In the genomic region with DNA sequence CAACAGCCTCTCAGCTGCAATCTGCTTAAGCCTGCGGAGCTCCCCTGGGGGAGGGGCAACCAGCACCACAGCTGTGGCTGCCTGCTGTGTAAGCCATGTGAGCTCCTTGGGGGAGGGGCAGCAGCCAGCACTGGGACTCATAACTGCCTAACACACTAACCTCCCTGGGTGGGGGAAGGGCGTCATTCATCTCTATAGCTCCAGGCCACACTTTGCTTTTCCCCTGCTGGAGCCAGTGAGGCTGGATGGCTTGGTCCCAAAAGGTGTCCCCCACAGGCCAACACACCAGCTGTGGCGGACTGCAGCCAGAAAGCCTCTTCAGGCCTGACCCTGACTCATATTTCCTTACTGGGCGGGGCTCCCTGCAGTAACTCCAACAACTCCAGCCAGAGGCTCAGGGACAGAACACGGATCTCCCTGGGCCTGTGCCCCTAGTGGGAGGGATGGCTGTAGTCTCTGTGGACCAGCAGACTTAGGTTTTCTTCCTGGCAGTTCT, we compare ENCODE assay signal across 8 cellular contexts.
DNase-seq lines count a peak whose midpoint lies in the region; ATAC-seq and TF ChIP-seq lines count a peak whose summit lies in the region.

No MANE protein-coding gene starts in this region.

- H3K27me3 Mint-ChIP-seq in MCF 10A (ENCODE audit: insufficient read depth, unreplicated experiment) = no peaks in the 10 kb centered on the region
- peaks cover 3% of the 10 kb centered on the region for H3K27me3 Mint-ChIP-seq in activated CD8-positive, alpha-beta memory T cell treated with anti-CD3 and anti-CD28 coated beads, Interleukin-2, amount 10 ng/mL, durations not matched to agents 7 days and 5 days

- H3K4me2 ChIP-seq in mammary epithelial cell (ENCODE audit: insufficient read depth, low read depth, low read length) = no peak overlapping the region

- dilution Hi-C loops in mammary epithelial cell (cut with HindIII; ENCODE audit: low sequenced_read_pairs) = no loop called here

- no peak overlapping the region for H3K4me3 Mint-ChIP-seq in MCF 10A (ENCODE audit: unreplicated experiment)
- H3K4me3 Mint-ChIP-seq in activated CD8-positive, alpha-beta memory T cell treated with anti-CD3 and anti-CD28 coated beads, Interleukin-2, amount 10 ng/mL, durations not matched to agents 7 days and 5 days = no peak overlapping the region

- no peak overlapping the region for H2AFZ ChIP-seq in mammary epithelial cell (ENCODE audit: low read depth, low read length)

- H3K9me3 ChIP-seq in mammary epithelial cell (replicated peaks; ENCODE audit: insufficient read depth, low read length) (no peaks in the 10 kb centered on the region), left ventricle myocardium inferior (replicated peaks) (no peaks in the 10 kb centered on the region)

- in situ Hi-C loops in mammary epithelial cell (cut with MboI; ENCODE audit: low sequenced_read_pairs in 2 of 2) = no loop called here

- H3K27ac Mint-ChIP-seq in MCF 10A (ENCODE audit: low read depth, unreplicated experiment) = no peak overlapping the region
- H3K27ac Mint-ChIP-seq in activated CD8-positive, alpha-beta memory T cell treated with anti-CD3 and anti-CD28 coated beads, Interleukin-2, amount 10 ng/mL, durations not matched to agents 7 days and 5 days = no peak overlapping the region

- ATAC-seq in HG03280 (IDR thresholded peaks at IDR 0.05; ENCODE audit: unreplicated experiment) = peak; percentile 46
- ATAC-seq in activated CD8-positive, alpha-beta memory T cell treated with anti-CD3 and anti-CD28 coated beads, Interleukin-2, amount 10 ng/mL, durations not matched to agents 7 days and 5 days = no peak

- no peaks in the 10 kb centered on the region for H3K27me3 ChIP-seq in mammary epithelial cell (ENCODE audit: insufficient read depth, low read length)
- no peaks in the 10 kb centered on the region for H3K27me3 ChIP-seq in left ventricle myocardium inferior (ENCODE audit: low read depth)

- BruUV-seq in MCF 10A (replicated peaks; lab: Mats Ljungman, UMichigan) (no TSS peak), mammary epithelial cell (replicated peaks; lab: Mats Ljungman, UMichigan) (no TSS peak)

- CTCF ChIA-PET in MCF 10A (lab: Yijun Ruan, JAX) = interaction anchor here (0.7 kb wide), 1 partner anchor 127 kb away, joined by 3 read pairs; no protein-coding TSS in a partner anchor
- CTCF ChIA-PET in mammary epithelial cell (lab: Charles Lee; ENCODE audit: low non-redundant PET) = no interaction called here
- CTCF ChIA-PET in activated CD8-positive, alpha-beta memory T cell treated with anti-CD3 and anti-CD28 coated beads, Interleukin-2, amount 10 ng/mL, durations not matched to agents 7 days and 5 days (lab: Charles Lee) = no interaction called here

- intact Hi-C loops in MCF 10A (cut with micrococcal nuclease) = no loop called here
- intact Hi-C loops in mammary epithelial cell (cut with micrococcal nuclease) = no loop called here
- intact Hi-C loops in left ventricle myocardium inferior (cut with micrococcal nuclease) = no loop called here

- no peaks in the 10 kb centered on the region for H3K36me3 ChIP-seq in mammary epithelial cell (ENCODE audit: insufficient read depth, low read length)
- no peaks in the 10 kb centered on the region for H3K36me3 ChIP-seq in left ventricle myocardium inferior

- TF ChIP-seq CTCF in MCF 10A (IDR thresholded peaks at IDR 0.05; ENCODE audit: unreplicated experiment) = no peak
- no peak for TF ChIP-seq CTCF in mammary epithelial cell (conservative IDR thresholded peaks at IDR 0.05 in 1 of 2, IDR thresholded peaks at IDR 0.05 in 1 of 2; ENCODE audit: extremely low read depth in 1 of 2, insufficient read depth in 1 of 2, low read depth in 1 of 2, low read length in 2 of 2)
- TF ChIP-seq CTCF in left ventricle myocardium inferior (IDR thresholded peaks at IDR 0.05; ENCODE audit: borderline replicate concordance) = peak; percentile 21
- TF ChIP-seq CTCF in GM20000 (IDR thresholded peaks at IDR 0.05; ENCODE audit: extremely low read depth, missing control alignments) = no peak

- no peaks in the 10 kb centered on the region for H3K79me2 ChIP-seq in mammary epithelial cell (ENCODE audit: insufficient read depth, low read length)

- H4K20me1 ChIP-seq in mammary epithelial cell (ENCODE audit: insufficient read depth, low read length) = no peaks in the 10 kb centered on the region

- no peak overlapping the region for H3K9ac ChIP-seq in mammary epithelial cell (ENCODE audit: insufficient read depth, low read length)

- H3K4me3 ChIP-seq in mammary epithelial cell (replicated peaks in 1 of 3; ENCODE audit: insufficient read depth in 1 of 3, low read depth in 2 of 3, low read length in 3 of 3) (no peak overlapping the region), left ventricle myocardium inferior (no peak overlapping the region)

- no peaks in the 10 kb centered on the region for H3K36me3 Mint-ChIP-seq in MCF 10A (ENCODE audit: insufficient read depth, unreplicated experiment)
- no peaks in the 10 kb centered on the region for H3K36me3 Mint-ChIP-seq in activated CD8-positive, alpha-beta memory T cell treated with anti-CD3 and anti-CD28 coated beads, Interleukin-2, amount 10 ng/mL, durations not matched to agents 7 days and 5 days

- POLR2A ChIA-PET in MCF 10A (lab: Yijun Ruan, JAX) = no interaction called here

- H3K4me1 ChIP-seq in mammary epithelial cell (ENCODE audit: insufficient read depth, low read length) = no peaks in the 10 kb centered on the region
- H3K4me1 ChIP-seq in left ventricle myocardium inferior = peaks cover 28% of the 10 kb centered on the region

- peaks cover 11% of the 10 kb centered on the region for H3K9me3 Mint-ChIP-seq in MCF 10A (ENCODE audit: unreplicated experiment)
- peaks cover 2% of the 10 kb centered on the region for H3K9me3 Mint-ChIP-seq in activated CD8-positive, alpha-beta memory T cell treated with anti-CD3 and anti-CD28 coated beads, Interleukin-2, amount 10 ng/mL, durations not matched to agents 7 days and 5 days (ENCODE audit: low read depth)

- no peaks in the 10 kb centered on the region for H3K4me1 Mint-ChIP-seq in MCF 10A (ENCODE audit: insufficient read depth, unreplicated experiment)
- no peaks in the 10 kb centered on the region for H3K4me1 Mint-ChIP-seq in activated CD8-positive, alpha-beta memory T cell treated with anti-CD3 and anti-CD28 coated beads, Interleukin-2, amount 10 ng/mL, durations not matched to agents 7 days and 5 days

- no peak overlapping the region for H3K27ac ChIP-seq in mammary epithelial cell (ENCODE audit: insufficient read depth, low read depth, low read length)
- H3K27ac ChIP-seq in left ventricle myocardium inferior (replicated peaks) = peak overlapping the region; percentile 16

- peak; percentile 56 for DNase-seq in MCF 10A (ENCODE audit: unreplicated experiment)
- DNase-seq in mammary epithelial cell = no peak
- DNase-seq in RPMI7951 (ENCODE audit: low read depth) = peak; percentile 64
- DNase-seq in left ventricle myocardium inferior = peak; percentile 82
- DNase-seq in stromal cell of bone marrow (ENCODE audit: low read depth) = peak; percentile 4
- DNase-seq in activated CD8-positive, alpha-beta memory T cell treated with anti-CD3 and anti-CD28 coated beads, Interleukin-2, amount 10 ng/mL, durations not matched to agents 7 days and 5 days = no peak
- no peak for DNase-seq in GM20000 (ENCODE audit: low spot score)

- WGBS in mammary epithelial cell (ENCODE audit: low coverage, missing lambda C conversion rate) = 0% methylated on average over 1 of the region's 5 CpGs

Comparison
In these comparisons a context has a peak if more than half of its experiments do, and no peak if none do; other contexts are left out.
1. DNase-seq: peak in MCF 10A (single experiment), RPMI7951 (single experiment), left ventricle myocardium inferior (single experiment) and stromal cell of bone marrow (single experiment); none in mammary epithelial cell (single experiment), activated CD8-positive, alpha-beta memory T cell treated with anti-CD3 and anti-CD28 coated beads, Interleukin-2, amount 10 ng/mL, durations not matched to agents 7 days and 5 days (single experiment) and GM20000 (single experiment).